Comparison of ENCODE assay signal across 24 cellular contexts in genomic region chr12:108657130-108657745, GRCh38. TPM values are rescaled to one million over a fixed set of nuclear protein-coding genes. Genes with fewer than 3 reads are reported as not detected.
DNase-seq lines count a peak whose midpoint lies in the region; ATAC-seq and TF ChIP-seq lines count a peak whose summit lies in the region.
"Had no signal": no experiment of that assay in that cellular context is flagged by ENCODE, and none has a peak within 500 bp of the region (broad histone marks: within the 10 kb centered on the region; RNA-seq: fewer than 3 reads in every experiment).

No MANE protein-coding gene starts in this region.

- H3K27me3 ChIP-seq in cardiac muscle cell (no peaks in the 10 kb centered on the region), endodermal cell (ENCODE audit: control insufficient read depth, insufficient read depth, low read length, poor library complexity, severe bottlenecking) (no peaks in the 10 kb centered on the region), upper lobe of right lung (no peaks in the 10 kb centered on the region)
- no peaks in the 10 kb centered on the region for H3K27me3 ChIP-seq in CD4-positive, alpha-beta memory T cell (ENCODE audit: insufficient read depth, low read length)
- no peaks in the 10 kb centered on the region for H3K27me3 ChIP-seq in CD8-positive, alpha-beta memory T cell (ENCODE audit: insufficient read depth, low read length, poor library complexity, severe bottlenecking)

- TF ChIP-seq CTCF in cardiac muscle cell (IDR thresholded peaks at IDR 0.05; ENCODE audit: low read depth, low read length) (no peak), endodermal cell (conservative IDR thresholded peaks at IDR 0.05) (no peak), upper lobe of right lung (IDR thresholded peaks at IDR 0.05) (no peak)

- intact Hi-C loops in Right ventricle myocardium superior (cut with DNase I): no loop called here
- intact Hi-C loops in upper lobe of right lung (cut with DNase I): no loop called here
- intact Hi-C loops in CD4-positive, alpha-beta memory T cell (cut with micrococcal nuclease): no loop called here

- H3K27ac ChIP-seq in cardiac muscle cell (peak overlapping the region; percentile 30), endodermal cell (ENCODE audit: low read depth, low read length) (no peak overlapping the region), upper lobe of right lung (no peak overlapping the region)
- no peak overlapping the region for H3K27ac ChIP-seq in CD4-positive, alpha-beta memory T cell (ENCODE audit: low read depth, low read length)
- no peak overlapping the region for H3K27ac ChIP-seq in CD8-positive, alpha-beta memory T cell (ENCODE audit: low read depth, low read length)
- H3K27ac ChIP-seq: parathyroid adenoma had no signal

- H3K36me3 ChIP-seq in cardiac muscle cell (peaks cover 4% of the 10 kb centered on the region), endodermal cell (ENCODE audit: control insufficient read depth, insufficient read depth, low read length) (peaks cover 78% of the 10 kb centered on the region), upper lobe of right lung (peaks cover 42% of the 10 kb centered on the region)
- H3K36me3 ChIP-seq in CD4-positive, alpha-beta memory T cell (ENCODE audit: insufficient read depth, low read length): no peaks in the 10 kb centered on the region
- peaks cover 4% of the 10 kb centered on the region for H3K36me3 ChIP-seq in CD8-positive, alpha-beta memory T cell (ENCODE audit: insufficient read depth, low read length)

- 98% methylated on average over 7 to 10 of the region's 10 CpGs for WGBS in endodermal cell (ENCODE audit: insufficient coverage in 1 of 2, insufficient read length in 1 of 2), 2 experiments

- DNase-seq in cardiac muscle cell (ENCODE audit: low read depth in 1 of 2, low spot score in 1 of 2) (no peak), Right ventricle myocardium superior (no peak), endodermal cell (peak; percentile 44), naive B cell (no peak), upper lobe of right lung (no peak)
- no peak for DNase-seq in CD4-positive, alpha-beta memory T cell
- no peak for DNase-seq in CD8-positive, alpha-beta memory T cell
- DNase-seq: 8988T; activated CD4-positive, alpha-beta T cell treated with anti-CD3 and anti-CD28 coated beads for 1 hour; activated CD8-positive, alpha-beta memory T cell treated with anti-CD3 and anti-CD28 coated beads for 24 hours; activated naive CD4-positive, alpha-beta T cell treated with anti-CD3 and anti-CD28 coated beads, Interleukin-2, amount 10 ng/mL, durations not matched to agents 7 days and 5 days; activated T-cell treated with anti-CD3 and anti-CD28 coated beads, Interleukin-2, amount 50 U/mL, for 4 hours; AML-193; anterior cingulate cortex; effector CD4-positive, alpha-beta T cell; NCI-H748 treated with DMSO at 0.1 percent for 48 hours; SHP77 had no signal

- POLR2A ChIA-PET in CD4-positive, alpha-beta memory T cell (lab: Charles Lee; ENCODE audit: partially characterized antibody): no interaction called here
- POLR2A ChIA-PET in CD8-positive, alpha-beta memory T cell (lab: Charles Lee): no interaction called here

- H3K27ac Mint-ChIP-seq in endodermal cell (peak overlapping the region; percentile 18), naive B cell (peak overlapping the region in 5 of 6 donors; percentile 43 to 72 (median 52))
- peak overlapping the region in 2 of 7 donors; percentile 13 to 24 for H3K27ac Mint-ChIP-seq in CD4-positive, alpha-beta memory T cell
- no peak overlapping the region for H3K27ac Mint-ChIP-seq in CD8-positive, alpha-beta memory T cell
- H3K27ac Mint-ChIP-seq: activated naive CD4-positive, alpha-beta T cell treated with anti-CD3 and anti-CD28 coated beads, Interleukin-2, amount 10 ng/mL, durations not matched to agents 7 days and 5 days; stimulated activated memory B cell treated with anti-CD40 and anti-IgM and Interleukin-4, amounts not matched to agents 10 μg/mL and 1 μg/mL and 100 μg/mL, for 72 hours had no signal

- H3K36me3 Mint-ChIP-seq in endodermal cell (ENCODE audit: low read depth) (peaks cover 49% of the 10 kb centered on the region), naive B cell (peaks cover 0 to 21% of the 10 kb centered on the region in 2 donors)
- H3K36me3 Mint-ChIP-seq in CD4-positive, alpha-beta memory T cell: peaks cover 0 to 7% of the 10 kb centered on the region in 2 donors
- H3K36me3 Mint-ChIP-seq in CD8-positive, alpha-beta memory T cell: peaks cover 0 to 12% (median 3%) of the 10 kb centered on the region in 3 donors

- no peak overlapping the region for H3K4me3 ChIP-seq in cardiac muscle cell
- no peak overlapping the region for H3K4me3 ChIP-seq in endodermal cell (ENCODE audit: low read length)
- H3K4me3 ChIP-seq in upper lobe of right lung: no peak overlapping the region
- no peak overlapping the region for H3K4me3 ChIP-seq in CD4-positive, alpha-beta memory T cell (ENCODE audit: low read length in 2 of 2)
- H3K4me3 ChIP-seq in CD8-positive, alpha-beta memory T cell (ENCODE audit: low read length): no peak overlapping the region
- H3K4me3 ChIP-seq: thoracic aorta had no signal

- H3K9ac ChIP-seq in endodermal cell (ENCODE audit: extremely low read depth, low read length, poor library complexity, severe bottlenecking): no peak overlapping the region
- H3K9ac ChIP-seq: parathyroid adenoma had no signal

- peaks cover 34% of the 10 kb centered on the region for H3K4me1 ChIP-seq in cardiac muscle cell (ENCODE audit: low read depth)
- H3K4me1 ChIP-seq in endodermal cell (ENCODE audit: control insufficient read depth, insufficient read depth, low read length): no peaks in the 10 kb centered on the region
- H3K4me1 ChIP-seq in upper lobe of right lung: no peaks in the 10 kb centered on the region
- no peaks in the 10 kb centered on the region for H3K4me1 ChIP-seq in CD4-positive, alpha-beta memory T cell (ENCODE audit: insufficient read depth, low read length)
- no peaks in the 10 kb centered on the region for H3K4me1 ChIP-seq in CD8-positive, alpha-beta memory T cell (ENCODE audit: insufficient read depth, low read length)
- H3K4me1 ChIP-seq: parathyroid adenoma had no signal

- CTCF ChIA-PET in CD4-positive, alpha-beta memory T cell (lab: Charles Lee; ENCODE audit: partially characterized antibody): no interaction called here
- CTCF ChIA-PET in CD8-positive, alpha-beta memory T cell (lab: Charles Lee): interaction anchor here (1.7 kb wide), 1 partner anchor 147 kb away, joined by 8 read pairs; no protein-coding TSS in a partner anchor

- H3K9me3 ChIP-seq in cardiac muscle cell (ENCODE audit: low read depth) (no peaks in the 10 kb centered on the region), endodermal cell (ENCODE audit: control insufficient read depth, low read length) (no peaks in the 10 kb centered on the region), upper lobe of right lung (no peaks in the 10 kb centered on the region)
- no peaks in the 10 kb centered on the region for H3K9me3 ChIP-seq in CD4-positive, alpha-beta memory T cell (ENCODE audit: control insufficient read depth in 1 of 2, low read length in 2 of 2)
- H3K9me3 ChIP-seq in CD8-positive, alpha-beta memory T cell (ENCODE audit: low read length): no peaks in the 10 kb centered on the region
- H3K9me3 ChIP-seq: thoracic aorta had no signal

- peaks cover 18% of the 10 kb centered on the region for H3K4me1 Mint-ChIP-seq in endodermal cell
- peaks cover 19 to 35% (median 20%) of the 10 kb centered on the region in 3 donors for H3K4me1 Mint-ChIP-seq in naive B cell
- no peaks in the 10 kb centered on the region for H3K4me1 Mint-ChIP-seq in CD4-positive, alpha-beta memory T cell
- no peaks in the 10 kb centered on the region for H3K4me1 Mint-ChIP-seq in CD8-positive, alpha-beta memory T cell
- H3K4me1 Mint-ChIP-seq: activated naive CD4-positive, alpha-beta T cell treated with anti-CD3 and anti-CD28 coated beads, Interleukin-2, amount 10 ng/mL, durations not matched to agents 7 days and 5 days had no signal

- peaks cover 10% of the 10 kb centered on the region for H3K9me3 Mint-ChIP-seq in endodermal cell
- no peaks in the 10 kb centered on the region for H3K9me3 Mint-ChIP-seq in naive B cell
- H3K9me3 Mint-ChIP-seq in CD4-positive, alpha-beta memory T cell: no peaks in the 10 kb centered on the region
- no peaks in the 10 kb centered on the region for H3K9me3 Mint-ChIP-seq in CD8-positive, alpha-beta memory T cell
- H3K9me3 Mint-ChIP-seq: activated naive CD4-positive, alpha-beta T cell treated with anti-CD3 and anti-CD28 coated beads, Interleukin-2, amount 10 ng/mL, durations not matched to agents 7 days and 5 days; activated T-cell treated with anti-CD3 and anti-CD28 coated beads, Interleukin-2, amount 50 U/mL, for 4 hours; stimulated activated memory B cell treated with anti-CD40 and anti-IgM and Interleukin-4, amounts not matched to agents 10 μg/mL and 1 μg/mL and 100 μg/mL, for 72 hours had no signal

- no peak for ATAC-seq in Right ventricle myocardium superior (ENCODE audit: poor library complexity)
- ATAC-seq in naive B cell (ENCODE audit: low read depth in 2 of 2): no peak
- peak; percentile 45 for ATAC-seq in upper lobe of right lung
- no peak for ATAC-seq in GM19467 (IDR thresholded peaks at IDR 0.05; ENCODE audit: unreplicated experiment)
- ATAC-seq: activated T-cell treated with anti-CD3 and anti-CD28 coated beads, Interleukin-2, amount 50 U/mL, for 4 hours; esophagus mucosa; left lobe of liver; stimulated activated memory B cell treated with anti-CD40 and anti-IgM and Interleukin-4, amounts not matched to agents 10 μg/mL and 1 μg/mL and 100 μg/mL, for 72 hours had no signal

- no peak overlapping the region for H3K4me3 Mint-ChIP-seq in endodermal cell
- no peak overlapping the region for H3K4me3 Mint-ChIP-seq in naive B cell
- H3K4me3 Mint-ChIP-seq in CD4-positive, alpha-beta memory T cell: no peak overlapping the region
- H3K4me3 Mint-ChIP-seq in CD8-positive, alpha-beta memory T cell: no peak overlapping the region
- H3K4me3 Mint-ChIP-seq: activated naive CD4-positive, alpha-beta T cell treated with anti-CD3 and anti-CD28 coated beads, Interleukin-2, amount 10 ng/mL, durations not matched to agents 7 days and 5 days; activated T-cell treated with anti-CD3 and anti-CD28 coated beads, Interleukin-2, amount 50 U/mL, for 4 hours; stimulated activated memory B cell treated with anti-CD40 and anti-IgM and Interleukin-4, amounts not matched to agents 10 μg/mL and 1 μg/mL and 100 μg/mL, for 72 hours had no signal

- H3K27me3 Mint-ChIP-seq in endodermal cell (ENCODE audit: insufficient read depth): no peaks in the 10 kb centered on the region
- no peaks in the 10 kb centered on the region for H3K27me3 Mint-ChIP-seq in naive B cell
- no peaks in the 10 kb centered on the region for H3K27me3 Mint-ChIP-seq in CD4-positive, alpha-beta memory T cell
- peaks cover 0 to 3% of the 10 kb centered on the region in 2 donors for H3K27me3 Mint-ChIP-seq in CD8-positive, alpha-beta memory T cell
- H3K27me3 Mint-ChIP-seq: activated naive CD4-positive, alpha-beta T cell treated with anti-CD3 and anti-CD28 coated beads, Interleukin-2, amount 10 ng/mL, durations not matched to agents 7 days and 5 days; stimulated activated memory B cell treated with anti-CD40 and anti-IgM and Interleukin-4, amounts not matched to agents 10 μg/mL and 1 μg/mL and 100 μg/mL, for 72 hours had no signal

RNA-seq across cellular contexts. Expression of gene SELPLG, which starts 23.5 kb away (rescaled TPM):
- 1.4 and 2.9 TPM in 2 replicates for total RNA-seq in cardiac muscle cell
- polyA plus RNA-seq in cardiac muscle cell: 2.7 and 3.5 TPM in 2 replicates
- total RNA-seq in Right ventricle myocardium superior: 4.2 TPM
- under 1 TPM in 1 of 2 donors, not detected in 1; 0.13 TPM for total RNA-seq in endodermal cell
- 0.18 TPM for polyA plus RNA-seq in endodermal cell (2013, experiment 1 of 2)
- 0.46 TPM for polyA plus RNA-seq in endodermal cell (2013, experiment 2 of 2)
- polyA plus RNA-seq in naive B cell (ENCODE audit: low read depth in 6 of 6): 10 to 100 TPM; 28.4 to 56.4 (median 36.0) TPM
- total RNA-seq in upper lobe of right lung: 31.9 TPM
- 100 to 1,000 TPM; 175 to 176 TPM for total RNA-seq in CD4-positive, alpha-beta memory T cell
- 100 to 1,000 TPM; 485 to 781 TPM for polyA plus RNA-seq in CD4-positive, alpha-beta memory T cell
- total RNA-seq in CD8-positive, alpha-beta memory T cell: 10 to 100 TPM; 37.0 to 37.7 TPM
- 760 TPM for polyA plus RNA-seq in CD8-positive, alpha-beta memory T cell

RNA-seq across cellular contexts. Expression of gene TMEM119, which starts 59.4 kb away (rescaled TPM):
- 0.48 and 1.7 TPM in 2 replicates for total RNA-seq in cardiac muscle cell
- polyA plus RNA-seq in cardiac muscle cell: 0.21 and 1.5 TPM in 2 replicates
- 0.54 TPM for total RNA-seq in Right ventricle myocardium superior
- total RNA-seq in endodermal cell: under 1 TPM; 0.11 to 0.15 TPM
- polyA plus RNA-seq in endodermal cell (2013, experiment 1 of 2): 4.3 TPM
- 4.3 TPM for polyA plus RNA-seq in endodermal cell (2013, experiment 2 of 2)
- not detected for polyA plus RNA-seq in naive B cell (ENCODE audit: low read depth in 6 of 6)
- total RNA-seq in upper lobe of right lung: 43.8 TPM
- total RNA-seq in CD4-positive, alpha-beta memory T cell: under 1 TPM; 0.30 to 0.58 TPM
- polyA plus RNA-seq in CD4-positive, alpha-beta memory T cell: under 1 TPM in 1 of 2 donors, not detected in 1; 0.42 TPM
- not detected for total RNA-seq in CD8-positive, alpha-beta memory T cell
- polyA plus RNA-seq in CD8-positive, alpha-beta memory T cell: 0.66 TPM
- total RNA-seq: glomerular endothelial cell had no signal

Comparison
In these comparisons a context has a peak if more than half of its experiments do, and no peak if none do; other contexts are left out.
1. H3K27ac Mint-ChIP-seq: peak in endodermal cell (single experiment) and naive B cell (5 of 6); none in CD8-positive, alpha-beta memory T cell (0 of 8).
2. RNA of gene TMEM119, which starts 59.4 kb away (total RNA-seq): 43.8 TPM in upper lobe of right lung (single experiment); 0.30 to 0.58 TPM in CD4-positive, alpha-beta memory T cell, 0.54 TPM in Right ventricle myocardium superior (single experiment), 0.48 to 1.7 TPM in cardiac muscle cell, 0.11 to 0.15 TPM in endodermal cell and not detected in CD8-positive, alpha-beta memory T cell; every median in the first group is over 10 times any median in the second.